1 cellular context compared by ENCODE assay signal in genomic region chr22:29082826-29083545, GRCh38.
TF ChIP-seq lines count a peak whose summit lies in the region.

No MANE protein-coding gene starts in this region.

TF ChIP-seq in H1, 55 proteins besides CTCF, POLR2A, EP300 and RAD21:
- peak; percentile 27; the same call in 1 of the 2 replicates for TF ChIP-seq MAFK (IDR thresholded peaks at IDR 0.05; ENCODE audit: low read depth, low read length)
- TF ChIP-seq SIN3A (conservative IDR thresholded peaks at IDR 0.05 in 1 of 2, IDR thresholded peaks at IDR 0.05 in 1 of 2; ENCODE audit: low read depth in 1 of 2, low read length in 2 of 2) = no peak
- TF ChIP-seq GTF2F1 (IDR thresholded peaks at IDR 0.05; ENCODE audit: borderline replicate concordance, low read depth, low read length) = no peak
- no peak for TF ChIP-seq EZH2 (IDR thresholded peaks at IDR 0.05; ENCODE audit: low read depth, low read length, severe bottlenecking)
